1 cellular context compared by ENCODE assay signal in the genomic region with DNA sequence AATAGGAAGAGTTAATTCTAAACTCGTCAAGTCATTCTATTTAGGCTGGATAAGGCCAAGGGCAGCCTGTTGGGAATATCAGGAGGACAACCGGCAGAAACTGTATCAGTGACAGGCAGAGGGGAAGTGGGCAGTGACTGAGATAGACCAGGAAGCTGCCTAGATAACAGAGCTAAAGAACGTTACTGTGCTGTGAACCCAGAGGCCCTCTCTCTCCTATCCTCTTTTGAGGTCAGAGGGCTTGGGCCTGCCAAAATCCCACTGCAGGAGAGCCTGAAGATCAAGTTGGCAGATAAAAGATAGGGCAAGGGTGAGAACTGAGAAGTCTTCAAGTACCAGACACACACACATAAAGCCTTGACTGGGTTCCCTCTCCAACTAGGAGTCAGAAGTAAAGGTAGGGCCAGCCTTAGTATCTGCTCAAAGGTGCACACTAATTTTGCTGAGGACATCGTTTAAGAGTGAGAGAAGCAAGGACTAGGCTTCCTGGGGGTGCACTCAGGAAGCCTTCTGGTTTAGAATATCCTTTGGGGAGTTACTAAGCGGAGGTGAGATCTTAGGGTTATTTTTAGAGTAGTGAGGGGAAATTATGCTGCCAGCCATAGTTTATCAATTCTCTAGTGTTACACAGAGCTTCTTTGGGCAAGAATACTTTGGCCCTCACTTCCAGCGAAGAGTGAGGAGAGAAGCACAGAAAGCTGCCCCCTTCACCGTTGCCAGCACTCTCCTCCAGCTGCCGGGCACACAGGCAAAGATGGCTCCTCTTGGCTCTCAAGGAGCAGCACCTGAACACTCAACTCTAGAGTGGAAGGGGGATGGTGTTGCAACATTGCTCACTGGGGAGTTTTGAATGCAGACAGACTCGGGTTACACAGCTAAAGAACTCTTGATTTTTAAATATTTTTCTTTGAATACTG.
TF ChIP-seq lines count a peak whose summit lies in the region.

No MANE protein-coding gene starts in this region.

TF ChIP-seq in SK-N-SH, 30 proteins besides CTCF, POLR2A, EP300 and RAD21 (continued from another document):
- TF ChIP-seq, protein P1, sequence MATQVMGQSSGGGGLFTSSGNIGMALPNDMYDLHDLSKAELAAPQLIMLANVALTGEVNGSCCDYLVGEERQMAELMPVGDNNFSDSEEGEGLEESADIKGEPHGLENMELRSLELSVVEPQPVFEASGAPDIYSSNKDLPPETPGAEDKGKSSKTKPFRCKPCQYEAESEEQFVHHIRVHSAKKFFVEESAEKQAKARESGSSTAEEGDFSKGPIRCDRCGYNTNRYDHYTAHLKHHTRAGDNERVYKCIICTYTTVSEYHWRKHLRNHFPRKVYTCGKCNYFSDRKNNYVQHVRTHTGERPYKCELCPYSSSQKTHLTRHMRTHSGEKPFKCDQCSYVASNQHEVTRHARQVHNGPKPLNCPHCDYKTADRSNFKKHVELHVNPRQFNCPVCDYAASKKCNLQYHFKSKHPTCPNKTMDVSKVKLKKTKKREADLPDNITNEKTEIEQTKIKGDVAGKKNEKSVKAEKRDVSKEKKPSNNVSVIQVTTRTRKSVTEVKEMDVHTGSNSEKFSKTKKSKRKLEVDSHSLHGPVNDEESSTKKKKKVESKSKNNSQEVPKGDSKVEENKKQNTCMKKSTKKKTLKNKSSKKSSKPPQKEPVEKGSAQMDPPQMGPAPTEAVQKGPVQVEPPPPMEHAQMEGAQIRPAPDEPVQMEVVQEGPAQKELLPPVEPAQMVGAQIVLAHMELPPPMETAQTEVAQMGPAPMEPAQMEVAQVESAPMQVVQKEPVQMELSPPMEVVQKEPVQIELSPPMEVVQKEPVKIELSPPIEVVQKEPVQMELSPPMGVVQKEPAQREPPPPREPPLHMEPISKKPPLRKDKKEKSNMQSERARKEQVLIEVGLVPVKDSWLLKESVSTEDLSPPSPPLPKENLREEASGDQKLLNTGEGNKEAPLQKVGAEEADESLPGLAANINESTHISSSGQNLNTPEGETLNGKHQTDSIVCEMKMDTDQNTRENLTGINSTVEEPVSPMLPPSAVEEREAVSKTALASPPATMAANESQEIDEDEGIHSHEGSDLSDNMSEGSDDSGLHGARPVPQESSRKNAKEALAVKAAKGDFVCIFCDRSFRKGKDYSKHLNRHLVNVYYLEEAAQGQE (IDR thresholded peaks at IDR 0.05; ENCODE audit: low read depth, low read length), result no peak
- TF ChIP-seq SMC3 (IDR thresholded peaks at IDR 0.05; ENCODE audit: low read depth, low read length), result no peak
- no peak for TF ChIP-seq CHD2 (IDR thresholded peaks at IDR 0.05; ENCODE audit: low read length, partially characterized antibody)
- TF ChIP-seq, protein P2, sequence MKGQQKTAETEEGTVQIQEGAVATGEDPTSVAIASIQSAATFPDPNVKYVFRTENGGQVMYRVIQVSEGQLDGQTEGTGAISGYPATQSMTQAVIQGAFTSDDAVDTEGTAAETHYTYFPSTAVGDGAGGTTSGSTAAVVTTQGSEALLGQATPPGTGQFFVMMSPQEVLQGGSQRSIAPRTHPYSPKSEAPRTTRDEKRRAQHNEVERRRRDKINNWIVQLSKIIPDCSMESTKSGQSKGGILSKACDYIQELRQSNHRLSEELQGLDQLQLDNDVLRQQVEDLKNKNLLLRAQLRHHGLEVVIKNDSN (IDR thresholded peaks at IDR 0.05; ENCODE audit: borderline replicate concordance, low read depth), result no peak
- TF ChIP-seq FOXM1 (IDR thresholded peaks at IDR 0.05; ENCODE audit: low read depth), result no peak
- TF ChIP-seq PBX3 (IDR thresholded peaks at IDR 0.05), result no peak
- no peak for TF ChIP-seq ZBTB33 (IDR thresholded peaks at IDR 0.05; ENCODE audit: borderline replicate concordance, low read depth)
